15 cellular contexts compared by ENCODE assay signal in the genomic region with DNA sequence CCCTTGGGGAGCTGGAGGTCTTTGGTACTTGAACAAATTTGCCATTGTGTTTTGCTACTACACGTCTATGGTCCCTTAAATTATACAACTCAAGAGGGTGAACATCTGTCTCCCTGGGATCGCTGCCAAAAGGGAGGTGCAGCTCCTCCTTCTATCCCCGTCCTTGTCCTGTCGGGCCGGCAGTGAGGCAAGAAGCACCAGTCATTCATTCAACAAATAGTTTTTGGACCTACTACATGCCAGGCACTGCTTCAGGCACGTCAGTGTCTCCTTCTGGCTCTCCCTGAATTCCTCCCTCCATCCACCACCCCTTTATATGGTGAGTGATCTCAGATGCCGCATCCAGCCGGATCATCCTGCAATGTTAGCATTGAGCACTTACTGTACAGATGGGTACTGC. TPM values are rescaled to one million over a fixed set of nuclear protein-coding genes. Genes with fewer than 3 reads are reported as not detected.
DNase-seq lines count a peak whose midpoint lies in the region; FAIRE-seq and TF ChIP-seq lines count a peak whose summit lies in the region.
"Had no signal": no experiment of that assay in that cellular context is flagged by ENCODE, and none has a peak within 500 bp of the region (broad histone marks: within the 10 kb centered on the region; RNA-seq: fewer than 3 reads in every experiment).

No MANE protein-coding gene starts in this region.

- H3K27me3 ChIP-seq in WERI-Rb-1 (ENCODE audit: insufficient read depth, low read depth, severe bottlenecking), result no peaks in the 10 kb centered on the region
- H3K27me3 ChIP-seq: BLaER1, cardiac muscle cell had no signal

- H3K9me3 ChIP-seq in WERI-Rb-1 (ENCODE audit: severe bottlenecking), result no peaks in the 10 kb centered on the region
- H3K9me3 ChIP-seq: BLaER1, left ventricle myocardium inferior, prostate gland had no signal

- peak; percentile 97 for DNase-seq in DMS 273 (lab: John Stamatoyannopoulos, UW; ENCODE audit: unreplicated experiment)
- peak; percentile 31 for DNase-seq in NCI-H1417 treated with DMSO at 0.1 percent for 48 hours (lab: John Stamatoyannopoulos, UW)
- DNase-seq in NCI-H82 treated with DMSO at 0.1 percent for 48 hours (lab: John Stamatoyannopoulos, UW; ENCODE audit: unreplicated experiment), result peak; percentile 80
- peak; percentile 70 for DNase-seq in fibroblast of villous mesenchyme (ENCODE audit: low read depth)
- no peak for DNase-seq in WERI-Rb-1
- no peak for DNase-seq in frontal cortex (ENCODE audit: low spot score in 2 of 2)
- DNase-seq in stimulated activated CD4-positive, alpha-beta T cell treated with anti-CD3 and anti-CD28 coated beads, Interleukin-2, amount 100 ng/mL, for 24 hours, result no peak
- DNase-seq in UCSD-AML1 (lab: John Stamatoyannopoulos, UW; ENCODE audit: unreplicated experiment), result no peak
- DNase-seq: activated T-cell treated with anti-CD3 and anti-CD28 coated beads, Interleukin-2, amount 50 U/mL, for 72 hours; left ventricle myocardium inferior; trophoblast cell had no signal

- TF ChIP-seq CTCF in fibroblast of villous mesenchyme (IDR thresholded peaks at IDR 0.05; ENCODE audit: insufficient read depth, low read depth, low read length) (no peak), WERI-Rb-1 (IDR thresholded peaks at IDR 0.05; ENCODE audit: low read depth, low read length) (no peak)

- H3K36me3 ChIP-seq in WERI-Rb-1, result peaks cover 27% of the 10 kb centered on the region
- H3K36me3 ChIP-seq: prostate gland had no signal

- H3K27ac ChIP-seq in WERI-Rb-1, result no peak overlapping the region
- H3K27ac ChIP-seq: BLaER1, cardiac muscle cell, left ventricle myocardium inferior, prostate gland had no signal

- FAIRE-seq in frontal cortex (lab: Jason Lieb, UNC), result no peak
- FAIRE-seq: TTC549 had no signal

- no peak overlapping the region for H3K4me3 ChIP-seq in fibroblast of villous mesenchyme (ENCODE audit: low read depth, low read length)
- H3K4me3 ChIP-seq in WERI-Rb-1 (ENCODE audit: low read depth, low read length), result no peak overlapping the region
- H3K4me3 ChIP-seq: BLaER1, cardiac muscle cell, left ventricle myocardium inferior, prostate gland had no signal

RNA-seq across cellular contexts. Expression of gene RPL38, which starts 2.2 kb away (rescaled TPM):
- total RNA-seq in fibroblast of villous mesenchyme (649 and 860 TPM in 2 replicates), frontal cortex (2,904 TPM)

RNA-seq across cellular contexts. Expression of gene TTYH2, which starts 12.1 kb away (rescaled TPM):
- total RNA-seq in fibroblast of villous mesenchyme (1.3 TPM in 2 replicates), frontal cortex (14.7 TPM)

Comparison
In these comparisons a context has a peak if more than half of its experiments do, and no peak if none do; other contexts are left out.
1. DNase-seq: peak in DMS 273 (single experiment), NCI-H1417 treated with DMSO at 0.1 percent for 48 hours (single experiment), NCI-H82 treated with DMSO at 0.1 percent for 48 hours (single experiment) and fibroblast of villous mesenchyme (single experiment); none in WERI-Rb-1 (single experiment), frontal cortex (0 of 2), stimulated activated CD4-positive, alpha-beta T cell treated with anti-CD3 and anti-CD28 coated beads, Interleukin-2, amount 100 ng/mL, for 24 hours (0 of 2) and UCSD-AML1 (single experiment).